3 cellular contexts compared by ENCODE assay signal in the genomic region with DNA sequence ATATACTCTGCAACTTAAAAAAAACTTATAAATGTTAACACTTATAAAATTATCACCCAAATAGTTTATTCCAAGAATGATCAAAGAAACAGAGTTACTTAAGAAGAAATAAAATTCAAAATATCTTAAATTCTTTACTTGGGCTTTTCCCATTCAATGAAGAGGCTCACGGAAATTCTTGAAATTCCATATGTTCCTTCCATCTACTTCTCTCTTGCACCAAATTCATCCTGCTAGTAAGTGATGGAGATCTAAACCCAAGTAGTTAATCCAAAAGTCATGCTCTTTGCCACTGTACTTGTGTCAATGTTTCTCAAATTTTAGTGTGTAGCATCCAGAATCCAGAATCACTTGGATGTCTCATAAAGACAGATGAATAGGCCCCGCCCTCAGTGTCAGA.
TF ChIP-seq lines count a peak whose summit lies in the region.

No MANE protein-coding gene starts in this region.

TF ChIP-seq in GM23338, 12 proteins besides CTCF, POLR2A, EP300 and RAD21:
- no peak for TF ChIP-seq ZNF114 (CRISPR knock-in tag; IDR thresholded peaks at IDR 0.05)
- TF ChIP-seq, protein P1, sequence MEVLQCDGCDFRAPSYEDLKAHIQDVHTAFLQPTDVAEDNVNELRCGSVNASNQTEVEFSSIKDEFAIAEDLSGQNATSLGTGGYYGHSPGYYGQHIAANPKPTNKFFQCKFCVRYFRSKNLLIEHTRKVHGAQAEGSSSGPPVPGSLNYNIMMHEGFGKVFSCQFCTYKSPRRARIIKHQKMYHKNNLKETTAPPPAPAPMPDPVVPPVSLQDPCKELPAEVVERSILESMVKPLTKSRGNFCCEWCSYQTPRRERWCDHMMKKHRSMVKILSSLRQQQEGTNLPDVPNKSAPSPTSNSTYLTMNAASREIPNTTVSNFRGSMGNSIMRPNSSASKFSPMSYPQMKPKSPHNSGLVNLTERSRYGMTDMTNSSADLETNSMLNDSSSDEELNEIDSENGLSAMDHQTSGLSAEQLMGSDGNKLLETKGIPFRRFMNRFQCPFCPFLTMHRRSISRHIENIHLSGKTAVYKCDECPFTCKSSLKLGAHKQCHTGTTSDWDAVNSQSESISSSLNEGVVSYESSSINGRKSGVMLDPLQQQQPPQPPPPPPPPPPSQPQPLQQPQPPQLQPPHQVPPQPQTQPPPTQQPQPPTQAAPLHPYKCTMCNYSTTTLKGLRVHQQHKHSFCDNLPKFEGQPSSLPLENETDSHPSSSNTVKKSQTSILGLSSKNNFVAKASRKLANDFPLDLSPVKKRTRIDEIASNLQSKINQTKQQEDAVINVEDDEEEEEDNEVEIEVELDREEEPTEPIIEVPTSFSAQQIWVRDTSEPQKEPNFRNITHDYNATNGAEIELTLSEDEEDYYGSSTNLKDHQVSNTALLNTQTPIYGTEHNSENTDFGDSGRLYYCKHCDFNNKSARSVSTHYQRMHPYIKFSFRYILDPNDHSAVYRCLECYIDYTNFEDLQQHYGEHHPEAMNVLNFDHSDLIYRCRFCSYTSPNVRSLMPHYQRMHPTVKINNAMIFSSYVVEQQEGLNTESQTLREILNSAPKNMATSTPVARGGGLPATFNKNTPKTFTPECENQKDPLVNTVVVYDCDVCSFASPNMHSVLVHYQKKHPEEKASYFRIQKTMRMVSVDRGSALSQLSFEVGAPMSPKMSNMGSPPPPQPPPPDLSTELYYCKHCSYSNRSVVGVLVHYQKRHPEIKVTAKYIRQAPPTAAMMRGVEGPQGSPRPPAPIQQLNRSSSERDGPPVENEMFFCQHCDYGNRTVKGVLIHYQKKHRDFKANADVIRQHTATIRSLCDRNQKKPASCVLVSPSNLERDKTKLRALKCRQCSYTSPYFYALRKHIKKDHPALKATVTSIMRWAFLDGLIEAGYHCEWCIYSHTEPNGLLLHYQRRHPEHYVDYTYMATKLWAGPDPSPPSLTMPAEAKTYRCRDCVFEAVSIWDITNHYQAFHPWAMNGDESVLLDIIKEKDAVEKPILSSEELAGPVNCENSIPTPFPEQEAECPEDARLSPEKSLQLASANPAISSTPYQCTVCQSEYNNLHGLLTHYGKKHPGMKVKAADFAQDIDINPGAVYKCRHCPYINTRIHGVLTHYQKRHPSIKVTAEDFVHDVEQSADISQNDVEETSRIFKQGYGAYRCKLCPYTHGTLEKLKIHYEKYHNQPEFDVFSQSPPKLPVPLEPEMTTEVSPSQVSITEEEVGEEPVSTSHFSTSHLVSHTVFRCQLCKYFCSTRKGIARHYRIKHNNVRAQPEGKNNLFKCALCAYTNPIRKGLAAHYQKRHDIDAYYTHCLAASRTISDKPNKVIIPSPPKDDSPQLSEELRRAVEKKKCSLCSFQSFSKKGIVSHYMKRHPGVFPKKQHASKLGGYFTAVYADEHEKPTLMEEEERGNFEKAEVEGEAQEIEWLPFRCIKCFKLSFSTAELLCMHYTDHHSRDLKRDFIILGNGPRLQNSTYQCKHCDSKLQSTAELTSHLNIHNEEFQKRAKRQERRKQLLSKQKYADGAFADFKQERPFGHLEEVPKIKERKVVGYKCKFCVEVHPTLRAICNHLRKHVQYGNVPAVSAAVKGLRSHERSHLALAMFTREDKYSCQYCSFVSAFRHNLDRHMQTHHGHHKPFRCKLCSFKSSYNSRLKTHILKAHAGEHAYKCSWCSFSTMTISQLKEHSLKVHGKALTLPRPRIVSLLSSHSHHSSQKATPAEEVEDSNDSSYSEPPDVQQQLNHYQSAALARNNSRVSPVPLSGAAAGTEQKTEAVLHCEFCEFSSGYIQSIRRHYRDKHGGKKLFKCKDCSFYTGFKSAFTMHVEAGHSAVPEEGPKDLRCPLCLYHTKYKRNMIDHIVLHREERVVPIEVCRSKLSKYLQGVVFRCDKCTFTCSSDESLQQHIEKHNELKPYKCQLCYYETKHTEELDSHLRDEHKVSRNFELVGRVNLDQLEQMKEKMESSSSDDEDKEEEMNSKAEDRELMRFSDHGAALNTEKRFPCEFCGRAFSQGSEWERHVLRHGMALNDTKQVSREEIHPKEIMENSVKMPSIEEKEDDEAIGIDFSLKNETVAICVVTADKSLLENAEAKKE (CRISPR knock-in tag; IDR thresholded peaks at IDR 0.05), result peak; percentile 65; the same call in 1 of the 2 replicates

TF ChIP-seq in H1, 55 proteins besides CTCF, POLR2A, EP300 and RAD21:
- TF ChIP-seq KDM5A (IDR thresholded peaks at IDR 0.05; ENCODE audit: low read length) (no peak), TEAD4 (IDR thresholded peaks at IDR 0.05; ENCODE audit: low read depth, low read length) (peak; percentile 71)

TF ChIP-seq in HEK293T, 16 proteins besides CTCF, POLR2A, EP300 and RAD21:
- TF ChIP-seq NFRKB (IDR thresholded peaks at IDR 0.05) (no peak), BHLHE40 (IDR thresholded peaks at IDR 0.05; ENCODE audit: borderline replicate concordance) (no peak), SUZ12 (IDR thresholded peaks at IDR 0.05) (no peak), L3MBTL2 (conservative IDR thresholded peaks at IDR 0.05) (no peak), ZNF384 (IDR thresholded peaks at IDR 0.05) (no peak), LEF1 (IDR thresholded peaks at IDR 0.05; ENCODE audit: borderline replicate concordance) (no peak), FOXA1 (IDR thresholded peaks at IDR 0.05) (no peak), CTBP1 (IDR thresholded peaks at IDR 0.05; ENCODE audit: borderline replicate concordance) (no peak), ELF4 (IDR thresholded peaks at IDR 0.05) (no peak), HDGF (IDR thresholded peaks at IDR 0.05; ENCODE audit: borderline replicate concordance) (no peak), SP1 (IDR thresholded peaks at IDR 0.05) (no peak)
- TF ChIP-seq, protein P2, sequence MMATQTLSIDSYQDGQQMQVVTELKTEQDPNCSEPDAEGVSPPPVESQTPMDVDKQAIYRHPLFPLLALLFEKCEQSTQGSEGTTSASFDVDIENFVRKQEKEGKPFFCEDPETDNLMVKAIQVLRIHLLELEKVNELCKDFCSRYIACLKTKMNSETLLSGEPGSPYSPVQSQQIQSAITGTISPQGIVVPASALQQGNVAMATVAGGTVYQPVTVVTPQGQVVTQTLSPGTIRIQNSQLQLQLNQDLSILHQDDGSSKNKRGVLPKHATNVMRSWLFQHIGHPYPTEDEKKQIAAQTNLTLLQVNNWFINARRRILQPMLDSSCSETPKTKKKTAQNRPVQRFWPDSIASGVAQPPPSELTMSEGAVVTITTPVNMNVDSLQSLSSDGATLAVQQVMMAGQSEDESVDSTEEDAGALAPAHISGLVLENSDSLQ (IDR thresholded peaks at IDR 0.05), result no peak
